ENCODE assay signal across 1 cellular context in the genomic region with DNA sequence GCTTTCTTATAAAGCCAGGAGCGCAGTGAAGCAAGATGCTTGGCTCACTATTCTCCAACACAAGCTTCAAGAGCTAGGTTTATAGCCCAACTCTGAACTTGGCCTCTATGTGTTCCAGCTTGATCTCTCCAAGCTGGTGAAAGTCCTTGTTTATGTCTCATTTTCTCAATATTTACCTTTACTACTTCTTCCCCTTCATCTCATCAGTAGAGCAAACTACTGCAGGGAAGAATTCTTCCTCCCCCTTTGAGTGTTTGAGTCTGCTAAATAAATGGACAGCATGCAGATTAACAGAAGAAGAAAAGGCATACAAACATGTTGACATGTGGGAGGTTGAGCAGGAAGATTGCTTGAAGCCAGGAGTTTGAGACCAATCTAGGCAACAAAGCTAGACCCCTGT.
TF ChIP-seq lines count a peak whose summit lies in the region.

No MANE protein-coding gene starts in this region.

TF ChIP-seq in HepG2, 621 proteins besides CTCF, POLR2A, EP300 and RAD21 (continued from another document):
- TF ChIP-seq, protein P1, sequence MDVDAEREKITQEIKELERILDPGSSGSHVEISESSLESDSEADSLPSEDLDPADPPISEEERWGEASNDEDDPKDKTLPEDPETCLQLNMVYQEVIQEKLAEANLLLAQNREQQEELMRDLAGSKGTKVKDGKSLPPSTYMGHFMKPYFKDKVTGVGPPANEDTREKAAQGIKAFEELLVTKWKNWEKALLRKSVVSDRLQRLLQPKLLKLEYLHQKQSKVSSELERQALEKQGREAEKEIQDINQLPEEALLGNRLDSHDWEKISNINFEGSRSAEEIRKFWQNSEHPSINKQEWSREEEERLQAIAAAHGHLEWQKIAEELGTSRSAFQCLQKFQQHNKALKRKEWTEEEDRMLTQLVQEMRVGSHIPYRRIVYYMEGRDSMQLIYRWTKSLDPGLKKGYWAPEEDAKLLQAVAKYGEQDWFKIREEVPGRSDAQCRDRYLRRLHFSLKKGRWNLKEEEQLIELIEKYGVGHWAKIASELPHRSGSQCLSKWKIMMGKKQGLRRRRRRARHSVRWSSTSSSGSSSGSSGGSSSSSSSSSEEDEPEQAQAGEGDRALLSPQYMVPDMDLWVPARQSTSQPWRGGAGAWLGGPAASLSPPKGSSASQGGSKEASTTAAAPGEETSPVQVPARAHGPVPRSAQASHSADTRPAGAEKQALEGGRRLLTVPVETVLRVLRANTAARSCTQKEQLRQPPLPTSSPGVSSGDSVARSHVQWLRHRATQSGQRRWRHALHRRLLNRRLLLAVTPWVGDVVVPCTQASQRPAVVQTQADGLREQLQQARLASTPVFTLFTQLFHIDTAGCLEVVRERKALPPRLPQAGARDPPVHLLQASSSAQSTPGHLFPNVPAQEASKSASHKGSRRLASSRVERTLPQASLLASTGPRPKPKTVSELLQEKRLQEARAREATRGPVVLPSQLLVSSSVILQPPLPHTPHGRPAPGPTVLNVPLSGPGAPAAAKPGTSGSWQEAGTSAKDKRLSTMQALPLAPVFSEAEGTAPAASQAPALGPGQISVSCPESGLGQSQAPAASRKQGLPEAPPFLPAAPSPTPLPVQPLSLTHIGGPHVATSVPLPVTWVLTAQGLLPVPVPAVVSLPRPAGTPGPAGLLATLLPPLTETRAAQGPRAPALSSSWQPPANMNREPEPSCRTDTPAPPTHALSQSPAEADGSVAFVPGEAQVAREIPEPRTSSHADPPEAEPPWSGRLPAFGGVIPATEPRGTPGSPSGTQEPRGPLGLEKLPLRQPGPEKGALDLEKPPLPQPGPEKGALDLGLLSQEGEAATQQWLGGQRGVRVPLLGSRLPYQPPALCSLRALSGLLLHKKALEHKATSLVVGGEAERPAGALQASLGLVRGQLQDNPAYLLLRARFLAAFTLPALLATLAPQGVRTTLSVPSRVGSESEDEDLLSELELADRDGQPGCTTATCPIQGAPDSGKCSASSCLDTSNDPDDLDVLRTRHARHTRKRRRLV (CRISPR knock-in tag; IDR thresholded peaks at IDR 0.05) = no peak
- TF ChIP-seq, protein P2, sequence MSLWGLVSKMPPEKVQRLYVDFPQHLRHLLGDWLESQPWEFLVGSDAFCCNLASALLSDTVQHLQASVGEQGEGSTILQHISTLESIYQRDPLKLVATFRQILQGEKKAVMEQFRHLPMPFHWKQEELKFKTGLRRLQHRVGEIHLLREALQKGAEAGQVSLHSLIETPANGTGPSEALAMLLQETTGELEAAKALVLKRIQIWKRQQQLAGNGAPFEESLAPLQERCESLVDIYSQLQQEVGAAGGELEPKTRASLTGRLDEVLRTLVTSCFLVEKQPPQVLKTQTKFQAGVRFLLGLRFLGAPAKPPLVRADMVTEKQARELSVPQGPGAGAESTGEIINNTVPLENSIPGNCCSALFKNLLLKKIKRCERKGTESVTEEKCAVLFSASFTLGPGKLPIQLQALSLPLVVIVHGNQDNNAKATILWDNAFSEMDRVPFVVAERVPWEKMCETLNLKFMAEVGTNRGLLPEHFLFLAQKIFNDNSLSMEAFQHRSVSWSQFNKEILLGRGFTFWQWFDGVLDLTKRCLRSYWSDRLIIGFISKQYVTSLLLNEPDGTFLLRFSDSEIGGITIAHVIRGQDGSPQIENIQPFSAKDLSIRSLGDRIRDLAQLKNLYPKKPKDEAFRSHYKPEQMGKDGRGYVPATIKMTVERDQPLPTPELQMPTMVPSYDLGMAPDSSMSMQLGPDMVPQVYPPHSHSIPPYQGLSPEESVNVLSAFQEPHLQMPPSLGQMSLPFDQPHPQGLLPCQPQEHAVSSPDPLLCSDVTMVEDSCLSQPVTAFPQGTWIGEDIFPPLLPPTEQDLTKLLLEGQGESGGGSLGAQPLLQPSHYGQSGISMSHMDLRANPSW (CRISPR knock-in tag; IDR thresholded peaks at IDR 0.05; ENCODE audit: borderline replicate concordance) = no peak
- 0 out of 2 replicates have a peak, but pooled peaks have one; percentile 38 for TF ChIP-seq RARA (CRISPR knock-in tag; IDR thresholded peaks at IDR 0.05)
- no peak for TF ChIP-seq ZNF607 (CRISPR knock-in tag; IDR thresholded peaks at IDR 0.05; ENCODE audit: borderline replicate concordance)
- no peak for TF ChIP-seq HOXA7 (CRISPR knock-in tag; IDR thresholded peaks at IDR 0.05)
- TF ChIP-seq SRY (CRISPR knock-in tag; IDR thresholded peaks at IDR 0.05) = no peak
- TF ChIP-seq LCORL (IDR thresholded peaks at IDR 0.05) = no peak
- no peak for TF ChIP-seq LCORL (CRISPR knock-in tag; IDR thresholded peaks at IDR 0.05)
- TF ChIP-seq ZNF224 (CRISPR knock-in tag; IDR thresholded peaks at IDR 0.05) = no peak
- peak; percentile 36; the same call in 1 of the 2 replicates for TF ChIP-seq SOX5 (CRISPR knock-in tag; IDR thresholded peaks at IDR 0.05; ENCODE audit: borderline replicate concordance)
- no peak for TF ChIP-seq TAF15 (IDR thresholded peaks at IDR 0.05; ENCODE audit: low read depth, low read length, poor library complexity, severe bottlenecking)
- no peak for TF ChIP-seq ZNF782 (CRISPR knock-in tag; IDR thresholded peaks at IDR 0.05; ENCODE audit: borderline replicate concordance)
- TF ChIP-seq SOX6 (IDR thresholded peaks at IDR 0.05) = no peak
- TF ChIP-seq SOX6 (CRISPR knock-in tag; IDR thresholded peaks at IDR 0.05) = 0 out of 2 replicates have a peak, but pooled peaks have one; percentile 16
- TF ChIP-seq ZSCAN29 (CRISPR knock-in tag; conservative IDR thresholded peaks at IDR 0.05) = no peak
- TF ChIP-seq IRF2 (CRISPR knock-in tag; IDR thresholded peaks at IDR 0.05) = no peak
- no peak for TF ChIP-seq ZNF598 (CRISPR knock-in tag; IDR thresholded peaks at IDR 0.05; ENCODE audit: borderline replicate concordance)
- TF ChIP-seq, protein P3, sequence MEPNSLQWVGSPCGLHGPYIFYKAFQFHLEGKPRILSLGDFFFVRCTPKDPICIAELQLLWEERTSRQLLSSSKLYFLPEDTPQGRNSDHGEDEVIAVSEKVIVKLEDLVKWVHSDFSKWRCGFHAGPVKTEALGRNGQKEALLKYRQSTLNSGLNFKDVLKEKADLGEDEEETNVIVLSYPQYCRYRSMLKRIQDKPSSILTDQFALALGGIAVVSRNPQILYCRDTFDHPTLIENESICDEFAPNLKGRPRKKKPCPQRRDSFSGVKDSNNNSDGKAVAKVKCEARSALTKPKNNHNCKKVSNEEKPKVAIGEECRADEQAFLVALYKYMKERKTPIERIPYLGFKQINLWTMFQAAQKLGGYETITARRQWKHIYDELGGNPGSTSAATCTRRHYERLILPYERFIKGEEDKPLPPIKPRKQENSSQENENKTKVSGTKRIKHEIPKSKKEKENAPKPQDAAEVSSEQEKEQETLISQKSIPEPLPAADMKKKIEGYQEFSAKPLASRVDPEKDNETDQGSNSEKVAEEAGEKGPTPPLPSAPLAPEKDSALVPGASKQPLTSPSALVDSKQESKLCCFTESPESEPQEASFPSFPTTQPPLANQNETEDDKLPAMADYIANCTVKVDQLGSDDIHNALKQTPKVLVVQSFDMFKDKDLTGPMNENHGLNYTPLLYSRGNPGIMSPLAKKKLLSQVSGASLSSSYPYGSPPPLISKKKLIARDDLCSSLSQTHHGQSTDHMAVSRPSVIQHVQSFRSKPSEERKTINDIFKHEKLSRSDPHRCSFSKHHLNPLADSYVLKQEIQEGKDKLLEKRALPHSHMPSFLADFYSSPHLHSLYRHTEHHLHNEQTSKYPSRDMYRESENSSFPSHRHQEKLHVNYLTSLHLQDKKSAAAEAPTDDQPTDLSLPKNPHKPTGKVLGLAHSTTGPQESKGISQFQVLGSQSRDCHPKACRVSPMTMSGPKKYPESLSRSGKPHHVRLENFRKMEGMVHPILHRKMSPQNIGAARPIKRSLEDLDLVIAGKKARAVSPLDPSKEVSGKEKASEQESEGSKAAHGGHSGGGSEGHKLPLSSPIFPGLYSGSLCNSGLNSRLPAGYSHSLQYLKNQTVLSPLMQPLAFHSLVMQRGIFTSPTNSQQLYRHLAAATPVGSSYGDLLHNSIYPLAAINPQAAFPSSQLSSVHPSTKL (CRISPR knock-in tag; IDR thresholded peaks at IDR 0.05) = peak; percentile 40; the same call in 1 of the 2 replicates
- TF ChIP-seq U2AF1 (optimal IDR thresholded peaks at IDR 0.05; ENCODE audit: low read depth, low read length) = no peak
- TF ChIP-seq KDM1A (CRISPR knock-in tag; IDR thresholded peaks at IDR 0.05) = no peak
- TF ChIP-seq, protein P4, sequence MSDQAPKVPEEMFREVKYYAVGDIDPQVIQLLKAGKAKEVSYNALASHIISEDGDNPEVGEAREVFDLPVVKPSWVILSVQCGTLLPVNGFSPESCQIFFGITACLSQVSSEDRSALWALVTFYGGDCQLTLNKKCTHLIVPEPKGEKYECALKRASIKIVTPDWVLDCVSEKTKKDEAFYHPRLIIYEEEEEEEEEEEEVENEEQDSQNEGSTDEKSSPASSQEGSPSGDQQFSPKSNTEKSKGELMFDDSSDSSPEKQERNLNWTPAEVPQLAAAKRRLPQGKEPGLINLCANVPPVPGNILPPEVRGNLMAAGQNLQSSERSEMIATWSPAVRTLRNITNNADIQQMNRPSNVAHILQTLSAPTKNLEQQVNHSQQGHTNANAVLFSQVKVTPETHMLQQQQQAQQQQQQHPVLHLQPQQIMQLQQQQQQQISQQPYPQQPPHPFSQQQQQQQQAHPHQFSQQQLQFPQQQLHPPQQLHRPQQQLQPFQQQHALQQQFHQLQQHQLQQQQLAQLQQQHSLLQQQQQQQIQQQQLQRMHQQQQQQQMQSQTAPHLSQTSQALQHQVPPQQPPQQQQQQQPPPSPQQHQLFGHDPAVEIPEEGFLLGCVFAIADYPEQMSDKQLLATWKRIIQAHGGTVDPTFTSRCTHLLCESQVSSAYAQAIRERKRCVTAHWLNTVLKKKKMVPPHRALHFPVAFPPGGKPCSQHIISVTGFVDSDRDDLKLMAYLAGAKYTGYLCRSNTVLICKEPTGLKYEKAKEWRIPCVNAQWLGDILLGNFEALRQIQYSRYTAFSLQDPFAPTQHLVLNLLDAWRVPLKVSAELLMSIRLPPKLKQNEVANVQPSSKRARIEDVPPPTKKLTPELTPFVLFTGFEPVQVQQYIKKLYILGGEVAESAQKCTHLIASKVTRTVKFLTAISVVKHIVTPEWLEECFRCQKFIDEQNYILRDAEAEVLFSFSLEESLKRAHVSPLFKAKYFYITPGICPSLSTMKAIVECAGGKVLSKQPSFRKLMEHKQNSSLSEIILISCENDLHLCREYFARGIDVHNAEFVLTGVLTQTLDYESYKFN (CRISPR knock-in tag; conservative IDR thresholded peaks at IDR 0.05) = 0 out of 2 replicates have a peak, but pooled peaks have one; percentile 19
